In genomic region chr2:27890146-27891062, GRCh38 we compare ENCODE assay signal across 8 cellular contexts. TPM values are rescaled to one million over a fixed set of nuclear protein-coding genes. Genes with fewer than 3 reads are reported as not detected.
DNase-seq lines count a peak whose midpoint lies in the region; ATAC-seq and TF ChIP-seq lines count a peak whose summit lies in the region.

BABAM2 (plus strand) TSS chr2:27890729; CDS start chr2:27894557, 3,828 bp downstream.
RBKS (minus strand) TSS chr2:27890387; CDS start chr2:27890345, 42 bp downstream.

- peak in 3 of 4 donors; percentile 82 to 91 (median 90) for TF ChIP-seq EP300 in upper lobe of left lung (IDR thresholded peaks at IDR 0.05)

- H3K4me1 ChIP-seq in adipocyte (ENCODE audit: control insufficient read depth, insufficient read depth, low read length): peaks cover 30% of the 10 kb centered on the region
- H3K4me1 ChIP-seq in heart left ventricle: peaks cover 0 to 54% (median 22%) of the 10 kb centered on the region in 12 donors
- H3K4me1 ChIP-seq in upper lobe of left lung: peaks cover 11 to 42% (median 26%) of the 10 kb centered on the region in 4 donors

- no peaks in the 10 kb centered on the region for H3K9me3 ChIP-seq in adipocyte (ENCODE audit: control insufficient read depth, low read length)
- H3K9me3 ChIP-seq in heart left ventricle: no peaks in the 10 kb centered on the region
- no peaks in the 10 kb centered on the region for H3K9me3 ChIP-seq in upper lobe of left lung

- ATAC-seq in HG02798 (IDR thresholded peaks at IDR 0.05; ENCODE audit: poor library complexity, unreplicated experiment): peak; percentile 82
- peak; percentile 87 to 98 (median 94) for ATAC-seq in heart left ventricle
- ATAC-seq in upper lobe of left lung (ENCODE audit: low FRiP score in 2 of 2): peak; percentile 95 to 98

- DNase-seq in NCI-H1417 (lab: John Stamatoyannopoulos, UW) (peak; percentile 93 to 96 (median 96)), SW 1271 (lab: John Stamatoyannopoulos, UW) (peak; percentile 65 to 95), adipocyte (ENCODE audit: low read depth) (peak; percentile 93), heart left ventricle (peak; percentile 87 to 93 (median 91)), posterior cingulate gyrus (peak; percentile 68 to 97 (median 80)), upper lobe of left lung (peak; percentile 85 to 98)

- intact Hi-C loops in heart left ventricle (cut with DNase I) (loop anchor here in 9 of 10 donors (1.0 to 10.0 kb wide), 14 partner anchors 67 to 514 kb away; partner anchors contain the start of genes FOSL2 (in 3 of the 9) and MRPL33 (in 2 of the 9)), posterior cingulate gyrus (cut with DNase I) (loop anchor here (2.0 kb wide), 1 partner anchor 504 kb away; no protein-coding TSS in a partner anchor)

- WGBS in heart left ventricle, 4 donors: 1 to 2% (median 1%) methylated on average over 42 to 84 of the region's 84 CpGs
- 0 to 1% methylated on average over 17 to 33 of the region's 84 CpGs for WGBS in upper lobe of left lung, 2 donors

- H3K4me3 ChIP-seq in GM12875 (ENCODE audit: low read depth, low read length) (peak within 1 kb of the TSS; percentile 76), adipocyte (ENCODE audit: low read length) (peak within 1 kb of the TSS; percentile 97), heart left ventricle (peak within 1 kb of the TSS; percentile 57 to 94 (median 80)), upper lobe of left lung (peak within 1 kb of the TSS; percentile 75 to 83 (median 78))

- TF ChIP-seq CTCF in GM12875 (IDR thresholded peaks at IDR 0.05; ENCODE audit: borderline replicate concordance, insufficient read depth, low read depth, low read length) (no peak), heart left ventricle (IDR thresholded peaks at IDR 0.05) (peak in 1 of 12 donors; percentile 9), upper lobe of left lung (IDR thresholded peaks at IDR 0.05) (peak in 2 of 6 experiments; percentile 15 to 17)

- H3K27ac ChIP-seq in heart left ventricle: peak within 1 kb of the TSS; percentile 85 to 99 (median 94)
- peak within 1 kb of the TSS; percentile 96 to 98 (median 97) for H3K27ac ChIP-seq in upper lobe of left lung

- peak within 1 kb of the TSS; percentile 90 for H3K9ac ChIP-seq in adipocyte (ENCODE audit: low read length)

- no peaks in the 10 kb centered on the region for H3K36me3 ChIP-seq in adipocyte (ENCODE audit: control insufficient read depth, insufficient read depth, low read length, severe bottlenecking)
- peaks cover 0 to 10% (median 3%) of the 10 kb centered on the region in 9 donors for H3K36me3 ChIP-seq in heart left ventricle
- peaks cover 0 to 3% (median 0%) of the 10 kb centered on the region in 4 donors for H3K36me3 ChIP-seq in upper lobe of left lung

- H3K27me3 ChIP-seq in adipocyte (replicated peaks; ENCODE audit: control insufficient read depth, insufficient read depth, low read length) (no peaks in the 10 kb centered on the region), heart left ventricle (no peaks in the 10 kb centered on the region), upper lobe of left lung (no peaks in the 10 kb centered on the region)

- TF ChIP-seq POLR2A in heart left ventricle (IDR thresholded peaks at IDR 0.05): peak in 1 of 2 donors; percentile 72
- peak in 3 of 4 donors; percentile 75 to 91 (median 90) for TF ChIP-seq POLR2A in upper lobe of left lung (IDR thresholded peaks at IDR 0.05)

RNA-seq across cellular contexts. Expression of gene BABAM2, which starts in this region (rescaled TPM):
- total RNA-seq in heart left ventricle (10 to 100 TPM; 55.1 to 75.1 (median 64.4) TPM), upper lobe of left lung (10 to 100 TPM; 23.0 to 44.0 (median 38.2) TPM)
- polyA plus RNA-seq in heart left ventricle: 10 to 100 TPM; 22.2 to 46.2 TPM

RNA-seq across cellular contexts. Expression of gene RBKS, which starts in this region (rescaled TPM):
- total RNA-seq in heart left ventricle: 1 to 10 TPM; 2.0 to 6.0 (median 4.1) TPM
- polyA plus RNA-seq in heart left ventricle: 1 to 10 TPM; 1.3 to 4.0 TPM
- 1 to 10 TPM; 2.9 to 5.4 (median 3.2) TPM for total RNA-seq in upper lobe of left lung

Comparison
In these comparisons a context has a peak if more than half of its experiments do, and no peak if none do; other contexts are left out.
1. Peak in every context shown above with its lines: DNase-seq, ATAC-seq, H3K4me3 ChIP-seq and H3K27ac ChIP-seq.